ENCODE assay signal across 7 cellular contexts in genomic region chr10:15023079-15023478, GRCh38. TPM values are rescaled to one million over a fixed set of nuclear protein-coding genes. Genes with fewer than 3 reads are reported as not detected.
"Had no signal": no experiment of that assay in that cellular context is flagged by ENCODE, and none has a peak within 500 bp of the region (broad histone marks: within the 10 kb centered on the region; RNA-seq: fewer than 3 reads in every experiment).

No MANE protein-coding gene starts in this region.

RNA-seq across cellular contexts. Expression of gene OLAH, which starts 20.7 kb away (rescaled TPM):
- total RNA-seq: activated T-cell treated with anti-CD3 and anti-CD28 coated beads, Interleukin-2, amount 50 U/mL, for 4 hours; activated T-helper 2 cell treated with anti-CD3 and anti-CD28 coated beads, Interferon-gamma antibody, Interleukin-2, Interleukin-4, amounts not matched to agents 10 μg/mL and 5 μg/mL and 100 μg/mL, durations not matched to agents 14 hours and 24 hours and 36 hours; astrocyte; body of pancreas; cardiac muscle cell; cardiac septum; cerebellum had no signal
- polyA plus RNA-seq: cardiac muscle cell had no signal
